In the genomic region with DNA sequence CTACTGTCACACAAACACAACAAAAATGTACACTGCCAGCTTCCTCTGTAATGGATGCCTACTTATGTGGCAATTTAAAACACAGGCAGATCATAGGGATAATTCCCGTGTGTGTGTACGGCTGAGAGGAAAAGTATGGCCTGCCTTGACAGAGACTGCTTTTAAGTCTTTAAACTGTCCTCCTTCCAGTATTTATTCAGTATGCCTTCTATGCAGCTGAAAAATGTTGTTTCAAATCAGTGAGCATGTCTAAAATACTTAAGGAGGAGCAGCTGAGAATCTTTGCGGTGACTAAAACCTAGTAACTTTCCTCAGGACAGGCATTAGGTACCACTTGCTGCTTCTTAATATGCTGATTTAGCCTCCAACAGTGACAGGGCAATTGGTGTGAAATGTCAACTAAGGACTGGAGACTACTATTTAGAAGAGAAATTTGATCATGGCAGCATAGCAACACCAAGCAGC, we compare ENCODE assay signal across 20 cellular contexts.
DNase-seq lines count a peak whose midpoint lies in the region; ATAC-seq and TF ChIP-seq lines count a peak whose summit lies in the region.
"Had no signal": no experiment of that assay in that cellular context is flagged by ENCODE, and none has a peak within 500 bp of the region (broad histone marks: within the 10 kb centered on the region; RNA-seq: fewer than 3 reads in every experiment).

No MANE protein-coding gene starts in this region.

- H3K36me3 ChIP-seq in left ventricle myocardium inferior (no peaks in the 10 kb centered on the region), neural cell (ENCODE audit: insufficient read depth, low read length) (no peaks in the 10 kb centered on the region), PC-3 (ENCODE audit: low read depth, low read length) (no peaks in the 10 kb centered on the region)

- intact Hi-C loops in left ventricle myocardium inferior (cut with micrococcal nuclease): no loop called here
- intact Hi-C loops in PC-3 (cut with micrococcal nuclease): no loop called here

- no peaks in the 10 kb centered on the region for H3K79me2 ChIP-seq in neural cell (replicated peaks; ENCODE audit: insufficient read depth, low read length)
- H3K79me2 ChIP-seq in PC-3 (ENCODE audit: low read length): no peaks in the 10 kb centered on the region

- H2AFZ ChIP-seq in neural cell (ENCODE audit: low read depth, low read length): no peak overlapping the region
- H2AFZ ChIP-seq in PC-3 (ENCODE audit: low read length): no peak overlapping the region

- POLR2A ChIA-PET in PC-3 (lab: Charles Lee; ENCODE audit: unreplicated experiment): no interaction called here

- H3K4me2 ChIP-seq in neural cell (ENCODE audit: low read length) (peak overlapping the region; percentile 5), PC-3 (ENCODE audit: low read length) (no peak overlapping the region)

- no peaks in the 10 kb centered on the region for H4K20me1 ChIP-seq in neural cell (ENCODE audit: insufficient read depth)
- no peaks in the 10 kb centered on the region for H4K20me1 ChIP-seq in PC-3 (ENCODE audit: low read length)

- peak; percentile 5 for DNase-seq in Caki2 (ENCODE audit: low read depth)
- DNase-seq in NCI-H146 treated with DMSO at 0.1 percent for 48 hours (lab: John Stamatoyannopoulos, UW; ENCODE audit: unreplicated experiment): peak; percentile 34
- DNase-seq in left ventricle myocardium inferior: no peak
- DNase-seq in PC-3: no peak
- DNase-seq in activated naive CD4-positive, alpha-beta T cell treated with anti-CD3 and anti-CD28 coated beads, Interleukin-2, amount 50 U/mL, for 72 hours (ENCODE audit: low spot score in 2 of 2): no peak
- DNase-seq in DMS53 (lab: John Stamatoyannopoulos, UW): no peak
- DNase-seq: activated CD4-positive, alpha-beta T cell treated with anti-CD3 and anti-CD28 coated beads for 36 hours; MM.1S; naive thymus-derived CD4-positive, alpha-beta T cell; NCI-H187 treated with DMSO at 0.1 percent for 48 hours; NCI-H526; SHP77 treated with DMSO at 0.1 percent for 48 hours; stimulated activated CD4-positive, alpha-beta T cell treated with anti-CD3 and anti-CD28 coated beads, Interleukin-12 subunit alpha, Interleukin-12 subunit beta, amount 100 ng/mL, for 4 hours had no signal

- in situ Hi-C loops in Caki2 (cut with HindIII; ENCODE audit: low pct_unique_long_range_greater_than_20kb, low sequenced_read_pairs): no loop called here

- H3K27me3 ChIP-seq in left ventricle myocardium inferior (ENCODE audit: low read depth) (no peaks in the 10 kb centered on the region), neural cell (ENCODE audit: insufficient read depth, low read depth, low read length) (no peaks in the 10 kb centered on the region), PC-3 (ENCODE audit: low read length) (no peaks in the 10 kb centered on the region)

- TF ChIP-seq CTCF in left ventricle myocardium inferior (IDR thresholded peaks at IDR 0.05; ENCODE audit: borderline replicate concordance): no peak
- no peak for TF ChIP-seq CTCF in neural cell (IDR thresholded peaks at IDR 0.05; ENCODE audit: poor library complexity, severe bottlenecking)
- no peak for TF ChIP-seq CTCF in PC-3 (conservative IDR thresholded peaks at IDR 0.05; ENCODE audit: low read depth, low read length)

- H3K4me3 ChIP-seq in left ventricle myocardium inferior (no peak overlapping the region), neural cell (ENCODE audit: low read length) (peak overlapping the region; percentile 32), PC-3 (ENCODE audit: low read length) (no peak overlapping the region)

- peak; percentile 19 for TF ChIP-seq RAD21 in neural cell (conservative IDR thresholded peaks at IDR 0.05)

- H3K27ac Mint-ChIP-seq in activated naive CD4-positive, alpha-beta T cell treated with anti-CD3 and anti-CD28 coated beads, Interleukin-2, amount 50 U/mL, for 72 hours: no peak overlapping the region
- H3K27ac Mint-ChIP-seq: activated CD4-positive, alpha-beta T cell treated with anti-CD3 and anti-CD28 coated beads for 36 hours; activated T-helper 2 cell treated with anti-CD3 and anti-CD28 coated beads, Interferon-gamma antibody, Interleukin-2, Interleukin-4, amounts not matched to agents 10 μg/mL and 5 μg/mL and 100 μg/mL, durations not matched to agents 14 hours and 24 hours and 36 hours; IgD-negative memory B cell; naive thymus-derived CD4-positive, alpha-beta T cell; progenitor cell of endocrine pancreas had no signal

- H3K9me3 Mint-ChIP-seq in activated naive CD4-positive, alpha-beta T cell treated with anti-CD3 and anti-CD28 coated beads, Interleukin-2, amount 50 U/mL, for 72 hours: no peaks in the 10 kb centered on the region

- no TSS peak for BruUV-seq in PC-3 (replicated peaks; lab: Mats Ljungman, UMichigan)

- H3K9ac ChIP-seq in neural cell (ENCODE audit: low read length): peak overlapping the region; percentile 10
- H3K9ac ChIP-seq in PC-3 (ENCODE audit: low read length): no peak overlapping the region

- peak; percentile 94 for TF ChIP-seq EP300 in neural cell (conservative IDR thresholded peaks at IDR 0.05; ENCODE audit: poor library complexity, severe bottlenecking)

- peaks cover 17% of the 10 kb centered on the region for H3F3A ChIP-seq in neural cell (ENCODE audit: insufficient read depth, low read length, poor library complexity, severe bottlenecking)
- H3F3A ChIP-seq in PC-3 (ENCODE audit: low read length, unreplicated experiment): no peaks in the 10 kb centered on the region

- CTCF ChIA-PET in PC-3 (lab: Charles Lee): no interaction called here

- H3K36me3 Mint-ChIP-seq in activated naive CD4-positive, alpha-beta T cell treated with anti-CD3 and anti-CD28 coated beads, Interleukin-2, amount 50 U/mL, for 72 hours: no peaks in the 10 kb centered on the region
- H3K36me3 Mint-ChIP-seq: IgD-negative memory B cell; naive thymus-derived CD4-positive, alpha-beta T cell had no signal

- ATAC-seq in PC-3 (no peak), GM21360 (IDR thresholded peaks at IDR 0.05; ENCODE audit: unreplicated experiment) (no peak)
- no peak for ATAC-seq in activated naive CD4-positive, alpha-beta T cell treated with anti-CD3 and anti-CD28 coated beads, Interleukin-2, amount 50 U/mL, for 72 hours
- ATAC-seq: activated CD4-positive, alpha-beta T cell treated with anti-CD3 and anti-CD28 coated beads for 36 hours; naive thymus-derived CD4-positive, alpha-beta T cell had no signal

- H3K9me2 ChIP-seq in neural cell (ENCODE audit: insufficient read depth, low read length) (no peaks in the 10 kb centered on the region), PC-3 (replicated peaks; ENCODE audit: low read length) (no peaks in the 10 kb centered on the region)

- H3K9me3 ChIP-seq in left ventricle myocardium inferior (replicated peaks) (no peaks in the 10 kb centered on the region), neural cell (ENCODE audit: low read length) (no peaks in the 10 kb centered on the region), PC-3 (ENCODE audit: low read length) (no peaks in the 10 kb centered on the region)

- H3K4me1 ChIP-seq in left ventricle myocardium inferior (peaks cover 67% of the 10 kb centered on the region), PC-3 (ENCODE audit: insufficient read depth, low read length) (no peaks in the 10 kb centered on the region)

- H3K27ac ChIP-seq in left ventricle myocardium inferior (replicated peaks) (peak overlapping the region; percentile 81), neural cell (ENCODE audit: low read length) (peak overlapping the region; percentile 80), PC-3 (ENCODE audit: low read length) (no peak overlapping the region)
- H3K27ac ChIP-seq: C4-2B, HL-60 had no signal

TF ChIP-seq in neural cell, 6 proteins besides CTCF, POLR2A, EP300 and RAD21:
- no peak for TF ChIP-seq EZH2 (IDR thresholded peaks at IDR 0.05; ENCODE audit: borderline replicate concordance, insufficient read depth, low read length, poor library complexity, severe bottlenecking)
- TF ChIP-seq, protein P1, sequence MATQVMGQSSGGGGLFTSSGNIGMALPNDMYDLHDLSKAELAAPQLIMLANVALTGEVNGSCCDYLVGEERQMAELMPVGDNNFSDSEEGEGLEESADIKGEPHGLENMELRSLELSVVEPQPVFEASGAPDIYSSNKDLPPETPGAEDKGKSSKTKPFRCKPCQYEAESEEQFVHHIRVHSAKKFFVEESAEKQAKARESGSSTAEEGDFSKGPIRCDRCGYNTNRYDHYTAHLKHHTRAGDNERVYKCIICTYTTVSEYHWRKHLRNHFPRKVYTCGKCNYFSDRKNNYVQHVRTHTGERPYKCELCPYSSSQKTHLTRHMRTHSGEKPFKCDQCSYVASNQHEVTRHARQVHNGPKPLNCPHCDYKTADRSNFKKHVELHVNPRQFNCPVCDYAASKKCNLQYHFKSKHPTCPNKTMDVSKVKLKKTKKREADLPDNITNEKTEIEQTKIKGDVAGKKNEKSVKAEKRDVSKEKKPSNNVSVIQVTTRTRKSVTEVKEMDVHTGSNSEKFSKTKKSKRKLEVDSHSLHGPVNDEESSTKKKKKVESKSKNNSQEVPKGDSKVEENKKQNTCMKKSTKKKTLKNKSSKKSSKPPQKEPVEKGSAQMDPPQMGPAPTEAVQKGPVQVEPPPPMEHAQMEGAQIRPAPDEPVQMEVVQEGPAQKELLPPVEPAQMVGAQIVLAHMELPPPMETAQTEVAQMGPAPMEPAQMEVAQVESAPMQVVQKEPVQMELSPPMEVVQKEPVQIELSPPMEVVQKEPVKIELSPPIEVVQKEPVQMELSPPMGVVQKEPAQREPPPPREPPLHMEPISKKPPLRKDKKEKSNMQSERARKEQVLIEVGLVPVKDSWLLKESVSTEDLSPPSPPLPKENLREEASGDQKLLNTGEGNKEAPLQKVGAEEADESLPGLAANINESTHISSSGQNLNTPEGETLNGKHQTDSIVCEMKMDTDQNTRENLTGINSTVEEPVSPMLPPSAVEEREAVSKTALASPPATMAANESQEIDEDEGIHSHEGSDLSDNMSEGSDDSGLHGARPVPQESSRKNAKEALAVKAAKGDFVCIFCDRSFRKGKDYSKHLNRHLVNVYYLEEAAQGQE (IDR thresholded peaks at IDR 0.05; ENCODE audit: borderline replicate concordance): peak; percentile 79
- peak; percentile 97 for TF ChIP-seq POLR2AphosphoS5 (IDR thresholded peaks at IDR 0.05)

Comparison
In these comparisons a context has a peak if more than half of its experiments do, and no peak if none do; other contexts are left out.
1. DNase-seq: peak in Caki2 (single experiment) and NCI-H146 treated with DMSO at 0.1 percent for 48 hours (single experiment); none in left ventricle myocardium inferior (single experiment), PC-3 (single experiment), activated naive CD4-positive, alpha-beta T cell treated with anti-CD3 and anti-CD28 coated beads, Interleukin-2, amount 50 U/mL, for 72 hours (0 of 2) and DMS53 (single experiment).